2 cellular contexts compared by ENCODE assay signal in genomic region chr4:159131564-159131963, GRCh38.
TF ChIP-seq lines count a peak whose summit lies in the region.

No MANE protein-coding gene starts in this region.

TF ChIP-seq in GM23338, 12 proteins besides CTCF, POLR2A, EP300 and RAD21 (continued from another document):
- TF ChIP-seq ETS1 (IDR thresholded peaks at IDR 0.05) (no peak), EZH2 (IDR thresholded peaks at IDR 0.05; ENCODE audit: low read depth, unreplicated experiment) (no peak), ZNF114 (CRISPR knock-in tag; IDR thresholded peaks at IDR 0.05) (no peak), ZNF462 (CRISPR knock-in tag; IDR thresholded peaks at IDR 0.05) (no peak), REST (IDR thresholded peaks at IDR 0.05; ENCODE audit: unreplicated experiment) (no peak)

TF ChIP-seq in IMR-90, 13 proteins besides CTCF, POLR2A, EP300 and RAD21:
- no peak for TF ChIP-seq USF2 (IDR thresholded peaks at IDR 0.05; ENCODE audit: low read depth, low read length)
- TF ChIP-seq SMC3 (IDR thresholded peaks at IDR 0.05; ENCODE audit: low read depth, low read length) = no peak
- TF ChIP-seq MAFK (IDR thresholded peaks at IDR 0.05; ENCODE audit: low read depth, low read length) = no peak
- TF ChIP-seq CEBPB (IDR thresholded peaks at IDR 0.05; ENCODE audit: low read depth, low read length) = no peak
- TF ChIP-seq RCOR1 (IDR thresholded peaks at IDR 0.05; ENCODE audit: insufficient replicate concordance, low read length) = no peak
- no peak for TF ChIP-seq BHLHE40 (IDR thresholded peaks at IDR 0.05; ENCODE audit: low read depth, low read length)
- TF ChIP-seq MAZ (IDR thresholded peaks at IDR 0.05; ENCODE audit: borderline replicate concordance, low read depth, low read length) = no peak
- no peak for TF ChIP-seq FOS (IDR thresholded peaks at IDR 0.05; ENCODE audit: low read depth, low read length)
- TF ChIP-seq CHD1 (IDR thresholded peaks at IDR 0.05; ENCODE audit: low read depth, low read length) = no peak
- no peak for TF ChIP-seq ELK1 (IDR thresholded peaks at IDR 0.05; ENCODE audit: borderline replicate concordance, low read depth, low read length)
- no peak for TF ChIP-seq NFE2L2 (IDR thresholded peaks at IDR 0.05; ENCODE audit: low read depth, low read length)
- TF ChIP-seq MXI1 (IDR thresholded peaks at IDR 0.05; ENCODE audit: borderline replicate concordance, low read depth, low read length) = no peak
TF ChIP-seq in IMR-90: peak in this region for 0.
